Comparison of ENCODE assay signal across 39 cellular contexts in genomic region chr11:133500435-133500834, GRCh38. TPM values are rescaled to one million over a fixed set of nuclear protein-coding genes. Genes with fewer than 3 reads are reported as not detected.
"Had no signal": no experiment of that assay in that cellular context is flagged by ENCODE, and none has a peak within 500 bp of the region (broad histone marks: within the 10 kb centered on the region; RNA-seq: fewer than 3 reads in every experiment).

No MANE protein-coding gene starts in this region.

- H3K9me3 Mint-ChIP-seq: activated CD4-positive, alpha-beta memory T cell treated with anti-CD3 and anti-CD28 coated beads, Interleukin-2, amount 10 ng/mL, durations not matched to agents 7 days and 5 days; activated CD4-positive, alpha-beta T cell treated with anti-CD3 and anti-CD28 coated beads, Interleukin-2, amount 10 ng/mL, durations not matched to agents 7 days and 5 days; activated naive CD4-positive, alpha-beta T cell treated with anti-CD3 and anti-CD28 coated beads, Interleukin-2, amount 10 ng/mL, durations not matched to agents 7 days and 5 days; activated naive CD4-positive, alpha-beta T cell treated with anti-CD3 and anti-CD28 coated beads, Interleukin-2, amount 50 U/mL, for 24 hours; activated naive CD8-positive, alpha-beta T cell treated with anti-CD3 and anti-CD28 coated beads, Interleukin-2, amount 10 ng/mL, durations not matched to agents 7 days and 5 days; activated naive CD8-positive, alpha-beta T cell treated with anti-CD3 and anti-CD28 coated beads, Interleukin-2, amount 50 U/mL, for 24 hours; activated T-cell treated with anti-CD3 and anti-CD28 coated beads, Interleukin-2, amount 50 U/mL, for 24 hours; activated T-helper 2 cell treated with anti-CD3 and anti-CD28 coated beads, Interferon-gamma antibody, Interleukin-2, Interleukin-4, amounts not matched to agents 10 μg/mL and 5 μg/mL and 100 μg/mL, durations not matched to agents 14 hours and 24 hours and 36 hours; T-helper 1 cell treated with Interleukin-12 subunit alpha and Interleukin-12 subunit beta and Interleukin-4 antibody, amounts not matched to agents 30 μg/mL and 1 μg/mL, for 36 hours; T-helper 2 cell treated with Interferon-gamma antibody and Interleukin-4, amounts not matched to agents 5 μg/mL and 100 μg/mL, for 36 hours had no signal

- H3K4me3 ChIP-seq: ascending aorta, cardiac muscle cell had no signal

- H3K4me1 Mint-ChIP-seq: activated CD4-positive, alpha-beta memory T cell treated with anti-CD3 and anti-CD28 coated beads, Interleukin-2, amount 10 ng/mL, durations not matched to agents 7 days and 5 days; activated CD4-positive, alpha-beta T cell treated with anti-CD3 and anti-CD28 coated beads for 36 hours; activated CD4-positive, alpha-beta T cell treated with anti-CD3 and anti-CD28 coated beads, Interleukin-2, amount 10 ng/mL, durations not matched to agents 7 days and 5 days; activated CD8-positive, alpha-beta memory T cell treated with anti-CD3 and anti-CD28 coated beads, Interleukin-2, amount 10 ng/mL, durations not matched to agents 7 days and 5 days; activated naive CD4-positive, alpha-beta T cell treated with anti-CD3 and anti-CD28 coated beads, Interleukin-2, amount 10 ng/mL, durations not matched to agents 7 days and 5 days; activated naive CD4-positive, alpha-beta T cell treated with anti-CD3 and anti-CD28 coated beads, Interleukin-2, amount 50 U/mL, for 24 hours; activated naive CD8-positive, alpha-beta T cell treated with anti-CD3 and anti-CD28 coated beads, Interleukin-2, amount 10 ng/mL, durations not matched to agents 7 days and 5 days; activated naive CD8-positive, alpha-beta T cell treated with anti-CD3 and anti-CD28 coated beads, Interleukin-2, amount 50 U/mL, for 24 hours; central memory CD8-positive, alpha-beta T cell had no signal

- H3K36me3 ChIP-seq: ascending aorta, cardiac muscle cell, WERI-Rb-1 had no signal

- H3K4me1 ChIP-seq: ascending aorta had no signal

- H3K27ac ChIP-seq: ascending aorta, cardiac muscle cell, WERI-Rb-1 had no signal

- ATAC-seq: activated CD4-positive, alpha-beta T cell treated with anti-CD3 and anti-CD28 coated beads for 36 hours; activated CD4-positive, CD25-positive, alpha-beta regulatory T cell treated with anti-CD3 and anti-CD28 coated beads, Interleukin-2, amount 50 U/mL, for 24 hours; activated CD8-positive, alpha-beta memory T cell treated with anti-CD3 and anti-CD28 coated beads, Interleukin-2, amount 10 ng/mL, durations not matched to agents 7 days and 5 days; activated CD8-positive, alpha-beta T cell treated with anti-CD3 and anti-CD28 coated beads, Interleukin-2, amount 10 ng/mL, durations not matched to agents 7 days and 5 days; activated naive CD8-positive, alpha-beta T cell treated with anti-CD3 and anti-CD28 coated beads, Interleukin-2, amount 50 U/mL, for 24 hours; WTC11 had no signal

- H3K4me3 Mint-ChIP-seq: activated CD4-positive, alpha-beta memory T cell treated with anti-CD3 and anti-CD28 coated beads, Interleukin-2, amount 10 ng/mL, durations not matched to agents 7 days and 5 days; activated CD4-positive, alpha-beta T cell treated with anti-CD3 and anti-CD28 coated beads for 36 hours; activated CD4-positive, alpha-beta T cell treated with anti-CD3 and anti-CD28 coated beads, Interleukin-2, amount 10 ng/mL, durations not matched to agents 7 days and 5 days; activated CD8-positive, alpha-beta memory T cell treated with anti-CD3 and anti-CD28 coated beads, Interleukin-2, amount 10 ng/mL, durations not matched to agents 7 days and 5 days; activated CD8-positive, alpha-beta T cell treated with anti-CD3 and anti-CD28 coated beads, Interleukin-2, amount 10 ng/mL, durations not matched to agents 7 days and 5 days; activated naive CD4-positive, alpha-beta T cell treated with anti-CD3 and anti-CD28 coated beads, Interleukin-2, amount 10 ng/mL, durations not matched to agents 7 days and 5 days; activated naive CD4-positive, alpha-beta T cell treated with anti-CD3 and anti-CD28 coated beads, Interleukin-2, amount 50 U/mL, for 24 hours; activated naive CD8-positive, alpha-beta T cell; activated naive CD8-positive, alpha-beta T cell treated with anti-CD3 and anti-CD28 coated beads, Interleukin-2, amount 10 ng/mL, durations not matched to agents 7 days and 5 days; activated naive CD8-positive, alpha-beta T cell treated with anti-CD3 and anti-CD28 coated beads, Interleukin-2, amount 50 U/mL, for 24 hours; activated T-cell treated with anti-CD3 and anti-CD28 coated beads, Interleukin-2, amount 50 U/mL, for 24 hours; brain; central memory CD8-positive, alpha-beta T cell; T-helper 1 cell treated with Interleukin-12 subunit alpha and Interleukin-12 subunit beta and Interleukin-4 antibody, amounts not matched to agents 30 μg/mL and 1 μg/mL, for 36 hours; T-helper 2 cell treated with Interferon-gamma antibody and Interleukin-4, amounts not matched to agents 5 μg/mL and 100 μg/mL, for 36 hours; WTC11 had no signal

- H3K27me3 Mint-ChIP-seq: activated CD4-positive, alpha-beta memory T cell treated with anti-CD3 and anti-CD28 coated beads, Interleukin-2, amount 10 ng/mL, durations not matched to agents 7 days and 5 days; activated CD4-positive, alpha-beta T cell treated with anti-CD3 and anti-CD28 coated beads for 36 hours; activated CD4-positive, alpha-beta T cell treated with anti-CD3 and anti-CD28 coated beads, Interleukin-2, amount 10 ng/mL, durations not matched to agents 7 days and 5 days; activated CD8-positive, alpha-beta memory T cell treated with anti-CD3 and anti-CD28 coated beads, Interleukin-2, amount 10 ng/mL, durations not matched to agents 7 days and 5 days; activated naive CD4-positive, alpha-beta T cell treated with anti-CD3 and anti-CD28 coated beads, Interleukin-2, amount 10 ng/mL, durations not matched to agents 7 days and 5 days; activated naive CD8-positive, alpha-beta T cell; activated naive CD8-positive, alpha-beta T cell treated with anti-CD3 and anti-CD28 coated beads, Interleukin-2, amount 10 ng/mL, durations not matched to agents 7 days and 5 days; activated naive CD8-positive, alpha-beta T cell treated with anti-CD3 and anti-CD28 coated beads, Interleukin-2, amount 50 U/mL, for 24 hours; activated T-cell treated with anti-CD3 and anti-CD28 coated beads, Interleukin-2, amount 50 U/mL, for 24 hours; brain; central memory CD8-positive, alpha-beta T cell had no signal

- H3K36me3 Mint-ChIP-seq: activated CD8-positive, alpha-beta memory T cell treated with anti-CD3 and anti-CD28 coated beads, Interleukin-2, amount 10 ng/mL, durations not matched to agents 7 days and 5 days; activated naive CD4-positive, alpha-beta T cell treated with anti-CD3 and anti-CD28 coated beads, Interleukin-2, amount 10 ng/mL, durations not matched to agents 7 days and 5 days; activated naive CD4-positive, alpha-beta T cell treated with anti-CD3 and anti-CD28 coated beads, Interleukin-2, amount 50 U/mL, for 24 hours; activated naive CD8-positive, alpha-beta T cell; activated naive CD8-positive, alpha-beta T cell treated with anti-CD3 and anti-CD28 coated beads, Interleukin-2, amount 10 ng/mL, durations not matched to agents 7 days and 5 days; brain; WTC11 had no signal

- H3K27ac Mint-ChIP-seq: activated CD4-positive, alpha-beta memory T cell treated with anti-CD3 and anti-CD28 coated beads, Interleukin-2, amount 10 ng/mL, durations not matched to agents 7 days and 5 days; activated CD4-positive, alpha-beta T cell treated with anti-CD3 and anti-CD28 coated beads for 36 hours; activated CD4-positive, alpha-beta T cell treated with anti-CD3 and anti-CD28 coated beads, Interleukin-2, amount 10 ng/mL, durations not matched to agents 7 days and 5 days; activated CD8-positive, alpha-beta memory T cell treated with anti-CD3 and anti-CD28 coated beads, Interleukin-2, amount 10 ng/mL, durations not matched to agents 7 days and 5 days; activated CD8-positive, alpha-beta T cell treated with anti-CD3 and anti-CD28 coated beads, Interleukin-2, amount 10 ng/mL, durations not matched to agents 7 days and 5 days; activated naive CD4-positive, alpha-beta T cell treated with anti-CD3 and anti-CD28 coated beads, Interleukin-2, amount 10 ng/mL, durations not matched to agents 7 days and 5 days; activated naive CD4-positive, alpha-beta T cell treated with anti-CD3 and anti-CD28 coated beads, Interleukin-2, amount 50 U/mL, for 24 hours; activated naive CD8-positive, alpha-beta T cell; activated naive CD8-positive, alpha-beta T cell treated with anti-CD3 and anti-CD28 coated beads, Interleukin-2, amount 10 ng/mL, durations not matched to agents 7 days and 5 days; activated naive CD8-positive, alpha-beta T cell treated with anti-CD3 and anti-CD28 coated beads, Interleukin-2, amount 50 U/mL, for 24 hours; activated T-cell treated with anti-CD3 and anti-CD28 coated beads, Interleukin-2, amount 50 U/mL, for 24 hours; activated T-helper 2 cell treated with anti-CD3 and anti-CD28 coated beads, Interferon-gamma antibody, Interleukin-2, Interleukin-4, amounts not matched to agents 10 μg/mL and 5 μg/mL and 100 μg/mL, durations not matched to agents 14 hours and 24 hours and 36 hours; brain; T-helper 1 cell treated with Interleukin-12 subunit alpha and Interleukin-12 subunit beta and Interleukin-4 antibody, amounts not matched to agents 30 μg/mL and 1 μg/mL, for 36 hours; T-helper 2 cell treated with Interferon-gamma antibody and Interleukin-4, amounts not matched to agents 5 μg/mL and 100 μg/mL, for 36 hours; WTC11 had no signal

- DNase-seq: activated CD4-positive, alpha-beta memory T cell treated with anti-CD3 and anti-CD28 coated beads, Interleukin-2, amount 10 ng/mL, durations not matched to agents 7 days and 5 days; activated CD4-positive, alpha-beta T cell treated with anti-CD3 and anti-CD28 coated beads for 1 hour; activated CD4-positive, alpha-beta T cell treated with anti-CD3 and anti-CD28 coated beads for 36 hours; activated CD4-positive, alpha-beta T cell treated with anti-CD3 and anti-CD28 coated beads for 48 hours; activated CD4-positive, alpha-beta T cell treated with anti-CD3 and anti-CD28 coated beads, Interleukin-2, amount 10 ng/mL, durations not matched to agents 7 days and 5 days; activated CD4-positive, alpha-beta T cell treated with anti-CD3 and anti-CD28 coated beads, Interleukin-2, amount 50 U/mL, for 48 hours; activated CD4-positive, CD25-positive, alpha-beta regulatory T cell; activated CD8-positive, alpha-beta memory T cell treated with anti-CD3 and anti-CD28 coated beads for 24 hours; activated CD8-positive, alpha-beta memory T cell treated with anti-CD3 and anti-CD28 coated beads, Interleukin-2, amount 10 ng/mL, durations not matched to agents 7 days and 5 days; activated CD8-positive, alpha-beta memory T cell treated with anti-CD3 and anti-CD28 coated beads, Interleukin-2, amount 50 U/mL, for 48 hours; activated CD8-positive, alpha-beta T cell treated with anti-CD3 and anti-CD28 coated beads, Interleukin-2, amount 10 ng/mL, durations not matched to agents 7 days and 5 days; activated effector memory CD4-positive, alpha-beta T cell treated with Interleukin-2 at 50 U/mL for 16 hours; activated gamma-delta T cell; activated naive CD4-positive, alpha-beta T cell treated with anti-CD3 and anti-CD28 coated beads, Interleukin-2, amount 10 ng/mL, durations not matched to agents 7 days and 5 days; activated naive CD4-positive, alpha-beta T cell treated with Interleukin-2 at 50 U/mL for 16 hours; activated naive CD8-positive, alpha-beta T cell treated with anti-CD3 and anti-CD28 coated beads, Interleukin-2, amount 10 ng/mL, durations not matched to agents 7 days and 5 days; activated naive CD8-positive, alpha-beta T cell treated with anti-CD3 and anti-CD28 coated beads, Interleukin-2, amount 50 U/mL, for 24 hours; activated T-cell treated with anti-CD3 and anti-CD28 coated beads, Interleukin-2, amount 50 U/mL, for 24 hours; activated T-cell treated with anti-CD3 and anti-CD28 coated beads, Interleukin-2, amount 50 U/mL, for 48 hours; amygdala; anterior cingulate cortex; caudate nucleus; cerebellar nuclear complex; T-helper 1 cell; T-helper 2 cell; T-helper 9 cell; WERI-Rb-1 had no signal

- H3K9me3 ChIP-seq: ascending aorta had no signal

- H3K27me3 ChIP-seq: ascending aorta, cardiac muscle cell had no signal

RNA-seq across cellular contexts. Expression of gene OPCML, which starts 31.9 kb away (rescaled TPM):
- total RNA-seq: activated CD4-positive, alpha-beta memory T cell treated with anti-CD3 and anti-CD28 coated beads, Interleukin-2, amount 10 ng/mL, durations not matched to agents 7 days and 5 days; activated CD4-positive, alpha-beta T cell treated with anti-CD3 and anti-CD28 coated beads for 36 hours; activated CD4-positive, alpha-beta T cell treated with anti-CD3 and anti-CD28 coated beads, Interleukin-2, amount 10 ng/mL, durations not matched to agents 7 days and 5 days; activated CD8-positive, alpha-beta memory T cell treated with anti-CD3 and anti-CD28 coated beads, Interleukin-2, amount 10 ng/mL, durations not matched to agents 7 days and 5 days; activated CD8-positive, alpha-beta T cell treated with anti-CD3 and anti-CD28 coated beads, Interleukin-2, amount 10 ng/mL, durations not matched to agents 7 days and 5 days; activated naive CD8-positive, alpha-beta T cell treated with anti-CD3 and anti-CD28 coated beads, Interleukin-2, amount 10 ng/mL, durations not matched to agents 7 days and 5 days; activated T-helper 2 cell treated with anti-CD3 and anti-CD28 coated beads, Interferon-gamma antibody, Interleukin-2, Interleukin-4, amounts not matched to agents 10 μg/mL and 5 μg/mL and 100 μg/mL, durations not matched to agents 14 hours and 24 hours and 36 hours; ascending aorta; bronchial epithelial cell had no signal
